ENCODE assay signal across 17 cellular contexts in the genomic region with DNA sequence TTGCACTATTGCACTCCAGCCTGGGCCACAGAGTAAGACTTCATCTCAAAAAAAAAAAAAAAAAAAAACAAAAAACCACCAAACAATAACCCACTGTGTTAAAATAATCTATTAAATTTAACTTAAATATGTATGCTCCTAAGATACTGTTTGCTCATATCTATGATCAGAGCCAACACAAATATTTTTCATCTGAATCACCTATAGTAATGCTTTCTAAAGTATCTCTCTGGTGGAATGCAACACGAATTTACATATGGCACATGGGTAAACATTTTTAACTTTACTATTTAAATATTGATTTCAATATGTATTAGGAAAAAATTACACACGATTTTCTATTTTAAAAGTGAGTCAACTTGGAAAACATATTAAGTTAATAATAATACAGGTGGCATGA.
A peak's percentile ranks its signal among the peaks of the same experiment; 100 is the strongest.
DNase-seq lines count a peak whose midpoint lies in the region; ATAC-seq, FAIRE-seq and TF ChIP-seq lines count a peak whose summit lies in the region.
"Had no signal": no experiment of that assay in that cellular context is flagged by ENCODE, and none has a peak within 500 bp of the region (broad histone marks: within the 10 kb centered on the region; RNA-seq: fewer than 3 reads in every experiment).

No MANE protein-coding gene starts in this region.

- H3K4me3 ChIP-seq in bronchial epithelial cell (ENCODE audit: low read depth, low read length) (no peak overlapping the region), mucosa of descending colon (no peak overlapping the region)

- TF ChIP-seq CTCF in RWPE1 (conservative IDR thresholded peaks at IDR 0.05; ENCODE audit: low read depth) = no peak
- TF ChIP-seq CTCF in bronchial epithelial cell (IDR thresholded peaks at IDR 0.05; ENCODE audit: insufficient read depth, low read length, severe bottlenecking) = no peak
- no peak for TF ChIP-seq CTCF in foreskin keratinocyte (conservative IDR thresholded peaks at IDR 0.05)
- no peak for TF ChIP-seq CTCF in mucosa of descending colon (IDR thresholded peaks at IDR 0.05)

- no peaks in the 10 kb centered on the region for H3K9me3 ChIP-seq in mucosa of descending colon

- POLR2A ChIA-PET in RWPE1 (lab: Yijun Ruan, JAX; ENCODE audit: low non-redundant PET) = no interaction called here

- no peak overlapping the region for H3K27ac ChIP-seq in RWPE1
- H3K27ac ChIP-seq in foreskin keratinocyte = no peak overlapping the region

- no peaks in the 10 kb centered on the region for H3K36me3 ChIP-seq in bronchial epithelial cell (ENCODE audit: control insufficient read depth, insufficient read depth, low read length)
- H3K36me3 ChIP-seq in mucosa of descending colon (ENCODE audit: low read depth) = no peaks in the 10 kb centered on the region

- H3K4me1 ChIP-seq in foreskin keratinocyte (no peaks in the 10 kb centered on the region), mucosa of descending colon (ENCODE audit: low read depth) (no peaks in the 10 kb centered on the region)

- CTCF ChIA-PET in RWPE1 (lab: Yijun Ruan, JAX) = no interaction called here

- intact Hi-C loops in mucosa of descending colon (cut with DNase I, micrococcal nuclease) = no loop called here

- ATAC-seq in foreskin keratinocyte (peak; percentile 73), HG03045 (IDR thresholded peaks at IDR 0.05; ENCODE audit: unreplicated experiment) (no peak), mucosa of descending colon (no peak)

- H3K27me3 ChIP-seq in bronchial epithelial cell (ENCODE audit: control insufficient read depth, insufficient read depth, low read length) = no peaks in the 10 kb centered on the region
- no peaks in the 10 kb centered on the region for H3K27me3 ChIP-seq in foreskin keratinocyte

- DNase-seq in HCEC 1CT (peak; percentile 58), RWPE1 (ENCODE audit: low spot score) (peak; percentile 9), bronchial epithelial cell (ENCODE audit: low read depth) (peak; percentile 72), foreskin keratinocyte (peak; percentile 32 to 66), CD1c-positive myeloid dendritic cell (ENCODE audit: extremely low spot score) (no peak), mucosa of descending colon (no peak)
- DNase-seq in activated T-cell treated with anti-CD3 and anti-CD28 coated beads, Interleukin-2, amount 50 U/mL, for 1 hour = no peak
- DNase-seq: CD8-positive, alpha-beta memory T cell; KBM-7; NCI-H1092 treated with DMSO at 0.1 percent for 48 hours; NCI-H1694 treated with DMSO at 0.1 percent for 48 hours; NCI-H2171 treated with DMSO at 0.1 percent for 48 hours; NCI-H510A treated with DMSO at 0.1 percent for 48 hours; SIG-M5 had no signal

- no peak for FAIRE-seq in bronchial epithelial cell (lab: Jason Lieb, UNC)
- FAIRE-seq: H54, RCC 7860 had no signal

Comparison
In these comparisons a context has a peak if more than half of its experiments do, and no peak if none do; other contexts are left out.
1. DNase-seq: peak in HCEC 1CT (single experiment), RWPE1 (single experiment), bronchial epithelial cell (single experiment) and foreskin keratinocyte (2 of 2); none in activated T-cell treated with anti-CD3 and anti-CD28 coated beads, Interleukin-2, amount 50 U/mL, for 1 hour (single experiment), CD1c-positive myeloid dendritic cell (single experiment) and mucosa of descending colon (0 of 3).